ENCODE assay signal across 8 cellular contexts in genomic region chr2:41853427-41854191, GRCh38.
DNase-seq lines count a peak whose midpoint lies in the region; ATAC-seq, FAIRE-seq and TF ChIP-seq lines count a peak whose summit lies in the region.

No MANE protein-coding gene starts in this region.

- FAIRE-seq in GM12878 (lab: Jason Lieb, UNC) = no peak

- H3K4me2 ChIP-seq in GM12878 (ENCODE audit: control insufficient read depth, insufficient read depth) = no peak overlapping the region

- SMC1A ChIA-PET in GM12878 (lab: Charles Lee; ENCODE audit: uncharacterized antibody, unreplicated experiment) = interaction anchor here (0.5 to 2.8 kb wide), 9 partner anchors 12 to 556 kb away, joined by 3 to 19 read pairs (median 4); no protein-coding TSS in a partner anchor

- BruUV-seq in GM12878 (replicated peaks; lab: Mats Ljungman, UMichigan) = no TSS peak

- TF ChIP-seq RAD21 in GM12878 (IDR thresholded peaks at IDR 0.05; ENCODE audit: insufficient read depth, low read depth, low read length) = peak; percentile 78

- H3K27me3 ChIP-seq in GM12878 (replicated peaks in 1 of 2; ENCODE audit: control insufficient read depth in 2 of 2, insufficient read depth in 2 of 2, low read length in 1 of 2) (no peaks in the 10 kb centered on the region; a peak in 1 of 4 replicates), suprapubic skin (no peaks in the 10 kb centered on the region)

- TF ChIP-seq POLR2A in GM12878 (IDR thresholded peaks at IDR 0.05; ENCODE audit: low read depth, low read length) (no peak), suprapubic skin (IDR thresholded peaks at IDR 0.05) (no peak)

- ATAC-seq in GM12878 (peak; percentile 47), GM19035 (IDR thresholded peaks at IDR 0.05; ENCODE audit: unreplicated experiment) (no peak)

- intact Hi-C loops in GM12878 (cut with micrococcal nuclease; ENCODE audit: unreplicated experiment) = loop anchor here (1.0 kb wide), 1 partner anchor 233 kb away; no protein-coding TSS in a partner anchor

- H3K9me3 ChIP-seq in GM12878 (replicated peaks; ENCODE audit: control insufficient read depth, insufficient read depth, low read length) = no peaks in the 10 kb centered on the region
- no peaks in the 10 kb centered on the region for H3K9me3 ChIP-seq in suprapubic skin

- CTCF ChIA-PET in GM12878 (lab: Yijun Ruan, JAX) = interaction anchor here (0.6 to 6.8 kb wide), 14 partner anchors 12 to 474 kb away, joined by 3 to 110 read pairs (median 4); no protein-coding TSS in a partner anchor

- H4K20me1 ChIP-seq in GM12878 (ENCODE audit: control insufficient read depth, insufficient read depth) = no peaks in the 10 kb centered on the region

- TF ChIP-seq CTCF in GM12878 (IDR thresholded peaks at IDR 0.05 in 2 of 3, conservative IDR thresholded peaks at IDR 0.05 in 1 of 3; ENCODE audit: control insufficient read depth in 2 of 3, extremely low read depth in 1 of 3, insufficient read depth in 1 of 3, low read depth in 3 of 3, low read length in 3 of 3) (peak; percentile 49 to 58 (median 57); a peak in 5 of 6 replicates), suprapubic skin (IDR thresholded peaks at IDR 0.05) (peak; percentile 39 to 57)

- TF ChIP-seq EP300 in GM12878 (IDR thresholded peaks at IDR 0.05; ENCODE audit: borderline replicate concordance in 1 of 2, control insufficient read depth in 1 of 2, low read depth in 2 of 2, low read length in 2 of 2) (no peak), suprapubic skin (IDR thresholded peaks at IDR 0.05) (no peak)

- in situ Hi-C loops in GM12878 (cut with MboI) = loop anchor here (25.0 kb wide), 1 partner anchor 809 kb away; no protein-coding TSS in a partner anchor

- DNase-seq in A172 (ENCODE audit: low spot score) (peak; percentile 50), ELR (ENCODE audit: low read depth) (peak; percentile 73), NCI-H2171 (lab: John Stamatoyannopoulos, UW) (peak; percentile 28), GM12878 (ENCODE audit: low read depth, low spot score) (no peak), inferior parietal cortex (ENCODE audit: extremely low spot score) (peak; percentile 84), suprapubic skin (ENCODE audit: low spot score in 2 of 2) (no peak)
- no peak for DNase-seq in activated CD4-positive, CD25-positive, alpha-beta regulatory T cell treated with anti-CD3 and anti-CD28 coated beads, Interleukin-2, amount 50 U/mL, for 72 hours

- POLR2A ChIA-PET in GM12878 (lab: Charles Lee) = no interaction called here

- H3K4me3 ChIP-seq in GM12878 (no peak overlapping the region), suprapubic skin (no peak overlapping the region)

- no peak overlapping the region for H3K27ac ChIP-seq in GM12878 (ENCODE audit: control insufficient read depth, insufficient read depth)
- no peak overlapping the region for H3K27ac ChIP-seq in suprapubic skin

- no peaks in the 10 kb centered on the region for H3K36me3 ChIP-seq in GM12878 (ENCODE audit: control insufficient read depth in 2 of 2, insufficient read depth in 2 of 2, low read length in 1 of 2)
- no peaks in the 10 kb centered on the region for H3K36me3 ChIP-seq in suprapubic skin

- no peak overlapping the region for H2AFZ ChIP-seq in GM12878 (ENCODE audit: control insufficient read depth, low read depth, low read length)

- RAD21 ChIA-PET in GM12878 (lab: Charles Lee; ENCODE audit: unreplicated experiment) = interaction anchor here (0.9 to 2.4 kb wide), 9 partner anchors 8 to 235 kb away, joined by 3 to 13 read pairs (median 5); no protein-coding TSS in a partner anchor

- WGBS in GM12878 (ENCODE audit: insufficient coverage, insufficient replicate concordance, low lambda C conversion rate, missing lambda C conversion rate) = 5% methylated on average over 8 of the region's 8 CpGs
- 2% methylated on average over 7 of the region's 8 CpGs for WGBS in suprapubic skin

- no peaks in the 10 kb centered on the region for H3K79me2 ChIP-seq in GM12878 (ENCODE audit: control insufficient read depth, insufficient read depth, low read length)

- H3K4me1 ChIP-seq in GM12878 (ENCODE audit: control insufficient read depth, insufficient read depth, low read length) = no peaks in the 10 kb centered on the region
- no peaks in the 10 kb centered on the region for H3K4me1 ChIP-seq in suprapubic skin

- no peak overlapping the region for H3K9ac ChIP-seq in GM12878 (ENCODE audit: control insufficient read depth, insufficient read depth, low read length)

TF ChIP-seq in GM12878, 131 proteins besides CTCF, POLR2A, EP300 and RAD21:
- TF ChIP-seq NKRF (conservative IDR thresholded peaks at IDR 0.05) = no peak
- peak; percentile 63 for TF ChIP-seq SMC3 (IDR thresholded peaks at IDR 0.05; ENCODE audit: borderline replicate concordance, low read length)

Comparison
In these comparisons a context has a peak if more than half of its experiments do, and no peak if none do; other contexts are left out.
1. DNase-seq: peak in A172 (single experiment), ELR (single experiment), NCI-H2171 (single experiment) and inferior parietal cortex (single experiment); none in GM12878 (single experiment), suprapubic skin (0 of 2) and activated CD4-positive, CD25-positive, alpha-beta regulatory T cell treated with anti-CD3 and anti-CD28 coated beads, Interleukin-2, amount 50 U/mL, for 72 hours (single experiment).